ENCODE assay signal across 18 cellular contexts in genomic region chr13:91955546-91956355, GRCh38.
"Had no signal": no experiment of that assay in that cellular context is flagged by ENCODE, and none has a peak within 500 bp of the region (broad histone marks: within the 10 kb centered on the region; RNA-seq: fewer than 3 reads in every experiment).

No MANE protein-coding gene starts in this region.

- H3K4me3 Mint-ChIP-seq: activated naive CD4-positive, alpha-beta T cell treated with anti-CD3 and anti-CD28 coated beads, Interleukin-2, amount 50 U/mL, for 24 hours; effector memory CD8-positive, alpha-beta T cell; nephron progenitor cell; stimulated activated effector memory CD8-positive, alpha-beta T cell treated with anti-CD3 and anti-CD28 coated beads, Interleukin-12 subunit alpha, Interleukin-12 subunit beta, amount 100 ng/mL, for 72 hours; T-helper 1 cell treated with Interleukin-12 subunit alpha and Interleukin-12 subunit beta and Interleukin-4 antibody, amounts not matched to agents 30 μg/mL and 1 μg/mL, for 36 hours; type B pancreatic cell had no signal

- H3K27me3 ChIP-seq: adrenal gland, right atrium auricular region, testis had no signal

- H3K9me3 Mint-ChIP-seq: effector memory CD8-positive, alpha-beta T cell; T-helper 1 cell treated with Interleukin-12 subunit alpha and Interleukin-12 subunit beta and Interleukin-4 antibody, amounts not matched to agents 30 μg/mL and 1 μg/mL, for 36 hours; type B pancreatic cell had no signal

- H3K27me3 Mint-ChIP-seq: activated naive CD4-positive, alpha-beta T cell treated with anti-CD3 and anti-CD28 coated beads, Interleukin-2, amount 50 U/mL, for 24 hours; effector memory CD8-positive, alpha-beta T cell; progenitor cell of endocrine pancreas; type B pancreatic cell had no signal

- DNase-seq: activated CD4-positive, alpha-beta T cell treated with anti-CD3 and anti-CD28 coated beads, Interleukin-2, amount 50 U/mL, for 1 hour; activated CD4-positive, CD25-positive, alpha-beta regulatory T cell treated with anti-CD3 and anti-CD28 coated beads, Interleukin-2, amount 50 U/mL, for 72 hours; activated gamma-delta T cell; adrenal gland; effector memory CD8-positive, alpha-beta T cell; foreskin fibroblast; midbrain; nephron progenitor cell; small intestine; stimulated activated CD4-positive, alpha-beta T cell treated with anti-CD3 and anti-CD28 coated beads, Interleukin-4, amount 100 ng/mL, for 24 hours; testis had no signal

- H3K27ac Mint-ChIP-seq: activated naive CD4-positive, alpha-beta T cell treated with anti-CD3 and anti-CD28 coated beads, Interleukin-2, amount 50 U/mL, for 24 hours; effector memory CD8-positive, alpha-beta T cell; nephron progenitor cell; progenitor cell of endocrine pancreas; stimulated activated effector memory CD8-positive, alpha-beta T cell treated with anti-CD3 and anti-CD28 coated beads, Interleukin-12 subunit alpha, Interleukin-12 subunit beta, amount 100 ng/mL, for 72 hours; T-helper 1 cell treated with Interleukin-12 subunit alpha and Interleukin-12 subunit beta and Interleukin-4 antibody, amounts not matched to agents 30 μg/mL and 1 μg/mL, for 36 hours; type B pancreatic cell had no signal

- ATAC-seq: effector memory CD8-positive, alpha-beta T cell; stimulated activated effector memory CD8-positive, alpha-beta T cell treated with anti-CD3 and anti-CD28 coated beads, Interleukin-12 subunit alpha, Interleukin-12 subunit beta, amount 100 ng/mL, for 72 hours had no signal

- H3K4me1 Mint-ChIP-seq: activated naive CD4-positive, alpha-beta T cell treated with anti-CD3 and anti-CD28 coated beads, Interleukin-2, amount 50 U/mL, for 24 hours; nephron progenitor cell; stimulated activated effector memory CD8-positive, alpha-beta T cell treated with anti-CD3 and anti-CD28 coated beads, Interleukin-12 subunit alpha, Interleukin-12 subunit beta, amount 100 ng/mL, for 72 hours had no signal

- H3K27ac ChIP-seq: adrenal gland, right atrium auricular region, testis had no signal

- H3K4me3 ChIP-seq: adrenal gland, lung, right atrium auricular region, testis had no signal

- H3K4me1 ChIP-seq: adrenal gland, right atrium auricular region, testis had no signal

- H3K9me3 ChIP-seq: adrenal gland, testis had no signal

- H3K36me3 Mint-ChIP-seq: activated naive CD4-positive, alpha-beta T cell treated with anti-CD3 and anti-CD28 coated beads, Interleukin-2, amount 50 U/mL, for 24 hours; stimulated activated effector memory CD8-positive, alpha-beta T cell treated with anti-CD3 and anti-CD28 coated beads, Interleukin-12 subunit alpha, Interleukin-12 subunit beta, amount 100 ng/mL, for 72 hours; type B pancreatic cell had no signal

- H3K36me3 ChIP-seq: adrenal gland, right atrium auricular region had no signal
